In genomic region chr20:4483961-4484360, GRCh38 we compare ENCODE assay signal across 1 cellular context.
TF ChIP-seq lines count a peak whose summit lies in the region.

No MANE protein-coding gene starts in this region.

TF ChIP-seq in GM23338, 12 proteins besides CTCF, POLR2A, EP300 and RAD21 (continued from another document):
- no peak for TF ChIP-seq ETS1 (IDR thresholded peaks at IDR 0.05)
TF ChIP-seq in GM23338: peak in this region for 0.
